Comparison of ENCODE assay signal across 7 cellular contexts in genomic region chr17:16353702-16354174, GRCh38. TPM values are rescaled to one million over a fixed set of nuclear protein-coding genes. Genes with fewer than 3 reads are reported as not detected.
A peak's percentile ranks its signal among the peaks of the same experiment; 100 is the strongest.
DNase-seq lines count a peak whose midpoint lies in the region; ATAC-seq and TF ChIP-seq lines count a peak whose summit lies in the region.

No MANE protein-coding gene starts in this region.

- H3K9me3 ChIP-seq in iPS-18a (ENCODE audit: control insufficient read depth, low read depth, low read length): no peaks in the 10 kb centered on the region

- peaks cover 9% of the 10 kb centered on the region for H3K27me3 Mint-ChIP-seq in activated CD8-positive, alpha-beta T cell treated with anti-CD3 and anti-CD28 coated beads, Interleukin-2, amount 10 ng/mL, durations not matched to agents 7 days and 5 days (ENCODE audit: low read depth)
- H3K27me3 Mint-ChIP-seq in stimulated activated memory B cell treated with anti-CD40 and anti-IgM and Interleukin-4, amounts not matched to agents 10 μg/mL and 1 μg/mL and 100 μg/mL, for 72 hours: no peaks in the 10 kb centered on the region

- POLR2A ChIA-PET in activated CD8-positive, alpha-beta T cell treated with anti-CD3 and anti-CD28 coated beads, Interleukin-2, amount 10 ng/mL, durations not matched to agents 7 days and 5 days (lab: Charles Lee): interaction anchor here (1.0 to 2.4 kb wide), 4 partner anchors 19 to 62 kb away, joined by 3 to 19 read pairs (median 5); partner anchors contain the start of genes TRPV2 and UBB

- peak overlapping the region; percentile 14 for H3K9ac ChIP-seq in iPS-18a (ENCODE audit: low read length)

- H3K27ac ChIP-seq in iPS-18a (ENCODE audit: low read length): no peak overlapping the region

- peaks cover 3% of the 10 kb centered on the region for H3K4me1 ChIP-seq in iPS-18a (ENCODE audit: control insufficient read depth, low read depth, low read length)

- H3K36me3 ChIP-seq in iPS-18a (ENCODE audit: control insufficient read depth, low read depth, low read length): peaks cover 13% of the 10 kb centered on the region

- no peak for DNase-seq in HFF-Myc (ENCODE audit: extremely low read depth, low read depth)
- DNase-seq in activated CD8-positive, alpha-beta T cell treated with anti-CD3 and anti-CD28 coated beads, Interleukin-2, amount 10 ng/mL, durations not matched to agents 7 days and 5 days: no peak
- DNase-seq in HT-29 (ENCODE audit: low spot score): no peak
- DNase-seq in NK-92 treated with Interleukin-12 subunit alpha and Interleukin-12 subunit beta, amount 100 ng/mL, for 24 hours (lab: John Stamatoyannopoulos, UW): no peak

- CTCF ChIA-PET in activated CD8-positive, alpha-beta T cell treated with anti-CD3 and anti-CD28 coated beads, Interleukin-2, amount 10 ng/mL, durations not matched to agents 7 days and 5 days (lab: Charles Lee): interaction anchor here (1.0 to 3.3 kb wide), 5 partner anchors 10 to 140 kb away, joined by 3 to 21 read pairs (median 10); partner anchors contain the start of gene TRPV2

- H3K4me3 Mint-ChIP-seq in activated CD8-positive, alpha-beta T cell treated with anti-CD3 and anti-CD28 coated beads, Interleukin-2, amount 10 ng/mL, durations not matched to agents 7 days and 5 days: peak overlapping the region; percentile 72
- H3K4me3 Mint-ChIP-seq in stimulated activated memory B cell treated with anti-CD40 and anti-IgM and Interleukin-4, amounts not matched to agents 10 μg/mL and 1 μg/mL and 100 μg/mL, for 72 hours: peak overlapping the region; percentile 89

- peaks cover 25% of the 10 kb centered on the region for H3K4me1 Mint-ChIP-seq in activated CD8-positive, alpha-beta T cell treated with anti-CD3 and anti-CD28 coated beads, Interleukin-2, amount 10 ng/mL, durations not matched to agents 7 days and 5 days (ENCODE audit: low read depth)
- peaks cover 15% of the 10 kb centered on the region for H3K4me1 Mint-ChIP-seq in stimulated activated memory B cell treated with anti-CD40 and anti-IgM and Interleukin-4, amounts not matched to agents 10 μg/mL and 1 μg/mL and 100 μg/mL, for 72 hours

- H3K9me3 Mint-ChIP-seq in activated CD8-positive, alpha-beta T cell treated with anti-CD3 and anti-CD28 coated beads, Interleukin-2, amount 10 ng/mL, durations not matched to agents 7 days and 5 days (ENCODE audit: insufficient read depth): no peaks in the 10 kb centered on the region
- H3K9me3 Mint-ChIP-seq in stimulated activated memory B cell treated with anti-CD40 and anti-IgM and Interleukin-4, amounts not matched to agents 10 μg/mL and 1 μg/mL and 100 μg/mL, for 72 hours: no peaks in the 10 kb centered on the region

- peaks cover 7% of the 10 kb centered on the region for H3K36me3 Mint-ChIP-seq in activated CD8-positive, alpha-beta T cell treated with anti-CD3 and anti-CD28 coated beads, Interleukin-2, amount 10 ng/mL, durations not matched to agents 7 days and 5 days (ENCODE audit: low read depth)
- peaks cover 4% of the 10 kb centered on the region for H3K36me3 Mint-ChIP-seq in stimulated activated memory B cell treated with anti-CD40 and anti-IgM and Interleukin-4, amounts not matched to agents 10 μg/mL and 1 μg/mL and 100 μg/mL, for 72 hours

- H3K27me3 ChIP-seq in iPS-18a (ENCODE audit: control insufficient read depth, insufficient read depth, low read length): no peaks in the 10 kb centered on the region

- no peak for ATAC-seq in activated CD8-positive, alpha-beta T cell treated with anti-CD3 and anti-CD28 coated beads, Interleukin-2, amount 10 ng/mL, durations not matched to agents 7 days and 5 days
- no peak for ATAC-seq in stimulated activated memory B cell treated with anti-CD40 and anti-IgM and Interleukin-4, amounts not matched to agents 10 μg/mL and 1 μg/mL and 100 μg/mL, for 72 hours
- no peak for ATAC-seq in HG03097 (IDR thresholded peaks at IDR 0.05; ENCODE audit: low FRiP score, unreplicated experiment)

- peak overlapping the region; percentile 88 for H3K4me3 ChIP-seq in HFF-Myc (replicated peaks; ENCODE audit: low read depth, low read length)
- H3K4me3 ChIP-seq in iPS-18a (ENCODE audit: low read length): peak overlapping the region; percentile 21

- peak overlapping the region; percentile 54 for H3K27ac Mint-ChIP-seq in activated CD8-positive, alpha-beta T cell treated with anti-CD3 and anti-CD28 coated beads, Interleukin-2, amount 10 ng/mL, durations not matched to agents 7 days and 5 days
- peak overlapping the region; percentile 86 for H3K27ac Mint-ChIP-seq in stimulated activated memory B cell treated with anti-CD40 and anti-IgM and Interleukin-4, amounts not matched to agents 10 μg/mL and 1 μg/mL and 100 μg/mL, for 72 hours

- no peak for TF ChIP-seq CTCF in HFF-Myc (IDR thresholded peaks at IDR 0.05; ENCODE audit: low read depth, low read length, missing control alignments)

RNA-seq across cellular contexts. Expression of gene CENPV, which starts 0.5 kb away (rescaled TPM):
- total RNA-seq in activated CD8-positive, alpha-beta T cell treated with anti-CD3 and anti-CD28 coated beads, Interleukin-2, amount 10 ng/mL, durations not matched to agents 7 days and 5 days: 10 to 100 TPM; 28.6 to 36.4 TPM
- total RNA-seq in HT-29 (2014; rRNA removed; shearing (Covaris generic)): 124 and 169 TPM in 2 replicates

RNA-seq across cellular contexts. Expression of gene UBB, which starts 27.2 kb away (rescaled TPM):
- total RNA-seq in activated CD8-positive, alpha-beta T cell treated with anti-CD3 and anti-CD28 coated beads, Interleukin-2, amount 10 ng/mL, durations not matched to agents 7 days and 5 days: 1,000 to 10,000 TPM; 1,415 to 1,441 TPM
- 1,545 and 1,586 TPM in 2 replicates for total RNA-seq in HT-29 (2014; rRNA removed; shearing (Covaris generic))
